ENCODE assay signal across 8 cellular contexts in genomic region chr5:168291281-168291960, GRCh38. TPM values are rescaled to one million over a fixed set of nuclear protein-coding genes. Genes with fewer than 3 reads are reported as not detected.
DNase-seq lines count a peak whose midpoint lies in the region; ATAC-seq, FAIRE-seq and TF ChIP-seq lines count a peak whose summit lies in the region.

Gene WWC1, plus strand, starts transcription at chr5:168291645. Its CDS starts 508 bp downstream, at chr5:168292153.

- peaks cover 1% of the 10 kb centered on the region for H3K36me3 ChIP-seq in bronchial epithelial cell (ENCODE audit: control insufficient read depth, insufficient read depth, low read length)

- peak; percentile 45 for TF ChIP-seq POLR2A in GM15510 (IDR thresholded peaks at IDR 0.05; ENCODE audit: borderline replicate concordance, extremely low read depth, insufficient read length)

- peak within 1 kb of the TSS; percentile 61 for H3K4me3 ChIP-seq in bronchial epithelial cell (ENCODE audit: low read depth, low read length)

- peak; percentile 57 for TF ChIP-seq CTCF in bronchial epithelial cell (IDR thresholded peaks at IDR 0.05; ENCODE audit: insufficient read depth, low read length, severe bottlenecking)

- no peaks in the 10 kb centered on the region for H3K27me3 ChIP-seq in bronchial epithelial cell (ENCODE audit: control insufficient read depth, insufficient read depth, low read length)

- FAIRE-seq in bronchial epithelial cell (lab: Jason Lieb, UNC): no peak

- intact Hi-C loops in left colon (cut with DNase I, micrococcal nuclease): no loop called here

- DNase-seq in NCI-H1105 (lab: John Stamatoyannopoulos, UW): peak; percentile 56
- peak; percentile 51 for DNase-seq in T1000 (lab: John Stamatoyannopoulos, UW)
- peak; percentile 70 for DNase-seq in bronchial epithelial cell (ENCODE audit: low read depth)
- DNase-seq in left colon: peak; percentile 85 to 89
- DNase-seq in stimulated activated CD4-positive, alpha-beta T cell treated with anti-CD3 and anti-CD28 coated beads, Interleukin-4, amount 100 ng/mL, for 4 hours: peak; percentile 40 to 49
- no peak for DNase-seq in SHP77 (lab: John Stamatoyannopoulos, UW)

- ATAC-seq in HG02610 (IDR thresholded peaks at IDR 0.05; ENCODE audit: unreplicated experiment) (peak; percentile 68), left colon (peak; percentile 86)

RNA-seq across cellular contexts. Expression of gene WWC1, which starts in this region (rescaled TPM):
- total RNA-seq in bronchial epithelial cell (20.8 and 23.2 TPM in 2 replicates), left colon (10 to 100 TPM; 18.7 to 38.3 TPM)

Comparison
In these comparisons a context has a peak if more than half of its experiments do, and no peak if none do; other contexts are left out.
1. DNase-seq: peak in NCI-H1105 (single experiment), T1000 (single experiment), bronchial epithelial cell (single experiment), left colon (2 of 2) and stimulated activated CD4-positive, alpha-beta T cell treated with anti-CD3 and anti-CD28 coated beads, Interleukin-4, amount 100 ng/mL, for 4 hours (2 of 2); none in SHP77 (0 of 2).